ENCODE assay signal across 8 cellular contexts in genomic region chr1:27772932-27773731, GRCh38. TPM values are rescaled to one million over a fixed set of nuclear protein-coding genes. Genes with fewer than 3 reads are reported as not detected.
A peak's percentile ranks its signal among the peaks of the same experiment; 100 is the strongest.
DNase-seq lines count a peak whose midpoint lies in the region; ATAC-seq, FAIRE-seq and TF ChIP-seq lines count a peak whose summit lies in the region.

TSS of gene STX12 (plus strand) at chr1:27773219. CDS start at chr1:27773308, 89 bp downstream.

- peaks cover 11% of the 10 kb centered on the region for H3K4me1 Mint-ChIP-seq in mesothelial cell of epicardium

- DNase-seq in D341Med (ENCODE audit: low spot score) (peak; percentile 99), HuH-7 (ENCODE audit: low spot score) (peak; percentile 93), mesothelial cell of epicardium (ENCODE audit: low spot score in 2 of 2, unreplicated experiment in 2 of 2) (peak; percentile 97 to 99)
- DNase-seq in activated CD8-positive, alpha-beta memory T cell treated with anti-CD3 and anti-CD28 coated beads, Interleukin-2, amount 50 U/mL, for 48 hours: peak; percentile 99
- peak; percentile 99 for DNase-seq in stimulated activated CD8-positive, alpha-beta memory T cell treated with anti-CD3 and anti-CD28 coated beads, Interleukin-15, amount 100 ng/mL, for 48 hours (ENCODE audit: low read depth in 2 of 2)

- peak within 1 kb of the TSS; percentile 98 for H3K9ac ChIP-seq in OCI-LY3 (ENCODE audit: low read length)

- H3K36me3 Mint-ChIP-seq in mesothelial cell of epicardium: no peaks in the 10 kb centered on the region

- H3K27ac Mint-ChIP-seq in mesothelial cell of epicardium: peak within 1 kb of the TSS; percentile 95

- FAIRE-seq in endometrium (lab: Jason Lieb, UNC): peak; percentile 96

- no peaks in the 10 kb centered on the region for H3K9me3 ChIP-seq in OCI-LY3 (ENCODE audit: insufficient read depth, low read length)

- peak within 1 kb of the TSS; percentile 99 for H3K4me3 ChIP-seq in OCI-LY3 (ENCODE audit: low read length)

- H3K27me3 Mint-ChIP-seq in mesothelial cell of epicardium (ENCODE audit: low read depth): no peaks in the 10 kb centered on the region

- H3K27me3 ChIP-seq in OCI-LY3 (ENCODE audit: low read depth, low read length): no peaks in the 10 kb centered on the region

- peak within 1 kb of the TSS; percentile 95 for H3K4me3 Mint-ChIP-seq in mesothelial cell of epicardium

- 0 out of 2 replicates have a peak, but pooled peaks cover 3% of the 10 kb centered on the region for H4K20me1 ChIP-seq in OCI-LY3 (ENCODE audit: insufficient read depth, low read length)

- H3K4me1 ChIP-seq in OCI-LY3 (ENCODE audit: low read length): peaks cover 10% of the 10 kb centered on the region

- H3K36me3 ChIP-seq in OCI-LY3 (replicated peaks; ENCODE audit: low read depth, low read length): peaks cover 10% of the 10 kb centered on the region

- H2AFZ ChIP-seq in OCI-LY3 (ENCODE audit: low read depth, low read length): peak within 1 kb of the TSS; percentile 85

- peaks cover 49% of the 10 kb centered on the region for H3K79me2 ChIP-seq in OCI-LY3 (ENCODE audit: low read length)

- peak within 1 kb of the TSS; percentile 76 for H3K27ac ChIP-seq in OCI-LY3 (ENCODE audit: low read length)

- TF ChIP-seq CTCF in OCI-LY3 (IDR thresholded peaks at IDR 0.05; ENCODE audit: low read depth, low read length) (no peak), mesothelial cell of epicardium (IDR thresholded peaks at IDR 0.05; ENCODE audit: unreplicated experiment) (no peak)

- no peaks in the 10 kb centered on the region for H3K9me3 Mint-ChIP-seq in mesothelial cell of epicardium

- peak within 1 kb of the TSS; percentile 97 for H3K4me2 ChIP-seq in OCI-LY3 (ENCODE audit: low read length)

- ATAC-seq in GM21515 (IDR thresholded peaks at IDR 0.05; ENCODE audit: unreplicated experiment): peak; percentile 90

RNA-seq across cellular contexts. Expression of gene STX12, which starts in this region (rescaled TPM):
- 25.0 to 26.8 TPM (median 26.1 TPM) in 3 replicates for total RNA-seq in mesothelial cell of epicardium

Comparison
In these comparisons a context has a peak if more than half of its experiments do, and no peak if none do; other contexts are left out.
1. Peak in every context shown above with its lines: DNase-seq, ATAC-seq, H3K4me3 ChIP-seq and H3K27ac ChIP-seq.